In genomic region chr6:21001736-21002135, GRCh38 we compare ENCODE assay signal across 20 cellular contexts.
DNase-seq lines count a peak whose midpoint lies in the region; ATAC-seq, FAIRE-seq and TF ChIP-seq lines count a peak whose summit lies in the region.
"Had no signal": no experiment of that assay in that cellular context is flagged by ENCODE, and none has a peak within 500 bp of the region (broad histone marks: within the 10 kb centered on the region; RNA-seq: fewer than 3 reads in every experiment).

No MANE protein-coding gene starts in this region.

- TF ChIP-seq POLR2A in HepG2 (IDR thresholded peaks at IDR 0.05; ENCODE audit: insufficient read depth in 1 of 2, low read depth in 2 of 2, low read length in 2 of 2) = no peak

- H3K4me3 ChIP-seq in AG10803 (ENCODE audit: low read length) (no peak overlapping the region), RWPE2 (ENCODE audit: severe bottlenecking) (no peak overlapping the region), HepG2 (replicated peaks in 1 of 3; ENCODE audit: insufficient read depth in 1 of 3, low read depth in 2 of 3, low read length in 3 of 3) (no peak overlapping the region)
- H3K4me3 ChIP-seq: adrenal gland, K562, mucosa of descending colon, sigmoid colon had no signal

- H3K27ac ChIP-seq in RWPE2 (ENCODE audit: poor library complexity, severe bottlenecking) (peak overlapping the region; percentile 95), HepG2 (ENCODE audit: extremely low read length, insufficient read depth, low read length) (no peak overlapping the region)
- H3K27ac ChIP-seq: adrenal gland, parathyroid adenoma, sigmoid colon had no signal

- ATAC-seq in RWPE2 (ENCODE audit: low read depth) = no peak
- no peak for ATAC-seq in HepG2
- no peak for ATAC-seq in GM21825 (IDR thresholded peaks at IDR 0.05; ENCODE audit: unreplicated experiment)
- ATAC-seq: K562, mucosa of descending colon had no signal

- H4K20me1 ChIP-seq in HepG2 (ENCODE audit: insufficient read depth, low read length) = no peaks in the 10 kb centered on the region

- no peaks in the 10 kb centered on the region for H3K27me3 ChIP-seq in RWPE2 (ENCODE audit: insufficient read depth, poor library complexity, severe bottlenecking)
- H3K27me3 ChIP-seq in HepG2 (ENCODE audit: control insufficient read depth in 1 of 2, insufficient read depth in 2 of 2, low read length in 2 of 2) = no peaks in the 10 kb centered on the region
- H3K27me3 ChIP-seq: adrenal gland, sigmoid colon had no signal

- intact Hi-C loops in HepG2 (cut with micrococcal nuclease; ENCODE audit: unreplicated experiment) = loop anchor here (5.0 kb wide), 2 partner anchors 124 to 381 kb away; no protein-coding TSS in a partner anchor

- in situ Hi-C loops in HepG2 (cut with HindIII; ENCODE audit: extremely low pct_ligation_motif_present, low pct_unique_long_range_greater_than_20kb) = no loop called here
- in situ Hi-C loops in ACHN (cut with HindIII; ENCODE audit: low pct_ligation_motif_present, low pct_unique_long_range_greater_than_20kb, low sequenced_read_pairs) = no loop called here

- no peaks in the 10 kb centered on the region for H3K79me2 ChIP-seq in HepG2 (ENCODE audit: insufficient read depth, low read length)
- H3K79me2 ChIP-seq: parathyroid adenoma had no signal

- no peaks in the 10 kb centered on the region for H3K36me3 ChIP-seq in RWPE2 (ENCODE audit: low read depth)
- H3K36me3 ChIP-seq in HepG2 (replicated peaks in 1 of 2; ENCODE audit: control insufficient read depth in 1 of 2, insufficient read depth in 2 of 2, low read length in 2 of 2) = no peaks in the 10 kb centered on the region; a peak in 1 of 5 replicates
- H3K36me3 ChIP-seq: adrenal gland, sigmoid colon had no signal

- no peak overlapping the region for H3K9ac ChIP-seq in HepG2 (ENCODE audit: insufficient read depth, low read depth, low read length)
- H3K9ac ChIP-seq: parathyroid adenoma had no signal

- TF ChIP-seq EP300 in HepG2 (IDR thresholded peaks at IDR 0.05; ENCODE audit: low read depth in 2 of 2, low read length in 2 of 2) (no peak), HepG2 (CRISPR knock-in tag; IDR thresholded peaks at IDR 0.05; ENCODE audit: borderline replicate concordance) (no peak)

- no peak for FAIRE-seq in HepG2 (lab: Jason Lieb, UNC)
- FAIRE-seq: K562 had no signal

- CTCF ChIA-PET in HepG2 (lab: Yijun Ruan, JAX; ENCODE audit: low intra/inter-chr PET ratio, low total read pairs) = no interaction called here

- H3K4me2 ChIP-seq in HepG2 (ENCODE audit: low read depth, low read length) = no peak overlapping the region

- DNase-seq in AG10803 (ENCODE audit: low read depth) (peak; percentile 54), RWPE2 (ENCODE audit: low spot score) (no peak), fibroblast of gingiva (ENCODE audit: low read depth) (peak; percentile 72), HepG2 (ENCODE audit: low spot score) (no peak), RKO (ENCODE audit: low spot score) (no peak), cerebellar cortex (ENCODE audit: low spot score) (no peak), ACHN (no peak)
- DNase-seq: activated T-cell treated with anti-CD3 and anti-CD28 coated beads, Interleukin-2, amount 50 U/mL, for 24 hours; adrenal gland; CD4-positive, alpha-beta T cell; effector CD4-positive, alpha-beta T cell; mucosa of descending colon; NCI-H1694 treated with DMSO at 0.1 percent for 48 hours; NCI-H774; sigmoid colon; substantia nigra; T-helper 1 cell had no signal

- 92% methylated on average over 3 of the region's 3 CpGs for WGBS in HepG2 (ENCODE audit: low lambda C conversion rate)

- no peak for TF ChIP-seq RAD21 in HepG2 (CRISPR knock-in tag; IDR thresholded peaks at IDR 0.05)

- H2AFZ ChIP-seq in HepG2 (ENCODE audit: low read length) = no peak overlapping the region
- H2AFZ ChIP-seq: parathyroid adenoma had no signal

- TF ChIP-seq CTCF in AG10803 (conservative IDR thresholded peaks at IDR 0.05; ENCODE audit: low read length) (no peak), RWPE2 (IDR thresholded peaks at IDR 0.05; ENCODE audit: poor library complexity, severe bottlenecking) (no peak), HepG2 (CRISPR knock-in tag; IDR thresholded peaks at IDR 0.05) (no peak)

- H3K9me3 ChIP-seq in RWPE2 (ENCODE audit: severe bottlenecking) (no peaks in the 10 kb centered on the region), HepG2 (ENCODE audit: low read length) (no peaks in the 10 kb centered on the region)
- H3K9me3 ChIP-seq: adrenal gland, mucosa of descending colon, sigmoid colon had no signal

- no TSS peak for BruUV-seq in HepG2 (replicated peaks; lab: Mats Ljungman, UMichigan)

- H3K4me1 ChIP-seq in RWPE2 (ENCODE audit: insufficient read depth, poor library complexity, severe bottlenecking) (peaks cover 47% of the 10 kb centered on the region), HepG2 (ENCODE audit: insufficient read depth, low read length) (peaks cover 77% of the 10 kb centered on the region)
- H3K4me1 ChIP-seq: parathyroid adenoma had no signal

- POLR2A ChIA-PET in HepG2 (lab: Yijun Ruan, JAX) = interaction anchor here (0.8 kb wide), 1 partner anchor 8 kb away, joined by 3 read pairs; no protein-coding TSS in a partner anchor

TF ChIP-seq in HepG2, 621 proteins besides CTCF, POLR2A, EP300 and RAD21:
- TF ChIP-seq CEBPB (IDR thresholded peaks at IDR 0.05; ENCODE audit: borderline replicate concordance, low read depth, low read length) = peak; percentile 1; the same call in 1 of the 2 replicates
- TF ChIP-seq ZNF30 (CRISPR knock-in tag; IDR thresholded peaks at IDR 0.05) = no peak

Comparison
In these comparisons a context has a peak if more than half of its experiments do, and no peak if none do; other contexts are left out.
1. DNase-seq: peak in AG10803 (single experiment) and fibroblast of gingiva (single experiment); none in RWPE2 (single experiment), HepG2 (single experiment), RKO (single experiment), cerebellar cortex (single experiment) and ACHN (single experiment).